In genomic region chrX:11367609-11368430, GRCh38 we compare ENCODE assay signal across 17 cellular contexts.
A peak's percentile ranks its signal among the peaks of the same experiment; 100 is the strongest.
DNase-seq lines count a peak whose midpoint lies in the region; ATAC-seq and TF ChIP-seq lines count a peak whose summit lies in the region.
"Had no signal": no experiment of that assay in that cellular context is flagged by ENCODE, and none has a peak within 500 bp of the region (broad histone marks: within the 10 kb centered on the region; RNA-seq: fewer than 3 reads in every experiment).

No MANE protein-coding gene starts in this region.

- H3K4me3 ChIP-seq in hepatocyte, result no peak overlapping the region
- H3K4me3 ChIP-seq in H7 (ENCODE audit: insufficient read depth, low read depth, low read length), result no peak overlapping the region
- H3K4me3 ChIP-seq: colonic mucosa, PC-9, suprapubic skin had no signal

- no peaks in the 10 kb centered on the region for H3K9me3 ChIP-seq in hepatocyte (ENCODE audit: low read depth)
- H3K9me3 ChIP-seq: colonic mucosa, suprapubic skin had no signal

- WGBS in hepatocyte (ENCODE audit: low lambda C conversion rate, missing lambda C conversion rate), result 62% methylated on average over 7 of the region's 7 CpGs

- H3K4me2 ChIP-seq in hepatocyte, result no peak overlapping the region
- H3K4me2 ChIP-seq: PC-9 had no signal

- no peaks in the 10 kb centered on the region for H3K9me2 ChIP-seq in hepatocyte (replicated peaks; ENCODE audit: insufficient read depth)

- peak overlapping the region; percentile 14 for H3K27ac ChIP-seq in hepatocyte
- H3K27ac ChIP-seq: colonic mucosa, PC-9, suprapubic skin had no signal

- DNase-seq in Ammon's horn (ENCODE audit: low spot score) (peak; percentile 12), HT-29 (ENCODE audit: low spot score) (peak; percentile 30), amniotic epithelial cell (ENCODE audit: low read depth) (peak; percentile 18), hepatocyte (ENCODE audit: low spot score) (no peak), NCI-H446 treated with DMSO at 0.1 percent for 48 hours (lab: John Stamatoyannopoulos, UW) (no peak), H7 (no peak), CD1c-positive myeloid dendritic cell (ENCODE audit: extremely low spot score) (no peak)
- DNase-seq: ACHN; activated CD4-positive, alpha-beta T cell treated with anti-CD3 and anti-CD28 coated beads for 36 hours; activated naive CD8-positive, alpha-beta T cell treated with anti-CD3 and anti-CD28 coated beads, Interleukin-2, amount 50 U/mL, for 24 hours; colonic mucosa; NCI-H1105; NCI-H446; PC-9; T-cell had no signal

- no peaks in the 10 kb centered on the region for H3K36me3 ChIP-seq in hepatocyte (replicated peaks; ENCODE audit: insufficient read depth, low read depth)
- no peaks in the 10 kb centered on the region for H3K36me3 ChIP-seq in H7 (replicated peaks; ENCODE audit: control insufficient read depth, insufficient read depth, low read length)
- H3K36me3 ChIP-seq: colonic mucosa, suprapubic skin had no signal

- H3K27me3 ChIP-seq in hepatocyte (no peaks in the 10 kb centered on the region), H7 (ENCODE audit: control insufficient read depth, insufficient read depth, low read length) (no peaks in the 10 kb centered on the region; the same call in 1 of the 2 replicates)
- H3K27me3 ChIP-seq: colonic mucosa, suprapubic skin had no signal

- H4K20me1 ChIP-seq in hepatocyte (ENCODE audit: insufficient read depth, poor library complexity, severe bottlenecking), result no peaks in the 10 kb centered on the region

- TF ChIP-seq CTCF in hepatocyte (IDR thresholded peaks at IDR 0.05; ENCODE audit: poor library complexity), result no peak

- H3K79me2 ChIP-seq in hepatocyte, result no peaks in the 10 kb centered on the region

- ATAC-seq in HG03520 (IDR thresholded peaks at IDR 0.05; ENCODE audit: unreplicated experiment), result no peak
- ATAC-seq: activated CD4-positive, alpha-beta T cell treated with anti-CD3 and anti-CD28 coated beads for 36 hours; activated naive CD8-positive, alpha-beta T cell treated with anti-CD3 and anti-CD28 coated beads, Interleukin-2, amount 50 U/mL, for 24 hours; T-cell had no signal

- no peak overlapping the region for H2AFZ ChIP-seq in hepatocyte
- H2AFZ ChIP-seq: PC-9 had no signal

- H3K4me1 ChIP-seq in hepatocyte (ENCODE audit: insufficient read depth), result no peaks in the 10 kb centered on the region
- H3K4me1 ChIP-seq: colonic mucosa, suprapubic skin had no signal

Comparison
In these comparisons a context has a peak if more than half of its experiments do, and no peak if none do; other contexts are left out.
1. DNase-seq: peak in Ammon's horn (single experiment), HT-29 (single experiment) and amniotic epithelial cell (single experiment); none in hepatocyte (single experiment), NCI-H446 treated with DMSO at 0.1 percent for 48 hours (single experiment), H7 (single experiment) and CD1c-positive myeloid dendritic cell (single experiment).